Comparison of ENCODE assay signal across 1 cellular context in the genomic region with DNA sequence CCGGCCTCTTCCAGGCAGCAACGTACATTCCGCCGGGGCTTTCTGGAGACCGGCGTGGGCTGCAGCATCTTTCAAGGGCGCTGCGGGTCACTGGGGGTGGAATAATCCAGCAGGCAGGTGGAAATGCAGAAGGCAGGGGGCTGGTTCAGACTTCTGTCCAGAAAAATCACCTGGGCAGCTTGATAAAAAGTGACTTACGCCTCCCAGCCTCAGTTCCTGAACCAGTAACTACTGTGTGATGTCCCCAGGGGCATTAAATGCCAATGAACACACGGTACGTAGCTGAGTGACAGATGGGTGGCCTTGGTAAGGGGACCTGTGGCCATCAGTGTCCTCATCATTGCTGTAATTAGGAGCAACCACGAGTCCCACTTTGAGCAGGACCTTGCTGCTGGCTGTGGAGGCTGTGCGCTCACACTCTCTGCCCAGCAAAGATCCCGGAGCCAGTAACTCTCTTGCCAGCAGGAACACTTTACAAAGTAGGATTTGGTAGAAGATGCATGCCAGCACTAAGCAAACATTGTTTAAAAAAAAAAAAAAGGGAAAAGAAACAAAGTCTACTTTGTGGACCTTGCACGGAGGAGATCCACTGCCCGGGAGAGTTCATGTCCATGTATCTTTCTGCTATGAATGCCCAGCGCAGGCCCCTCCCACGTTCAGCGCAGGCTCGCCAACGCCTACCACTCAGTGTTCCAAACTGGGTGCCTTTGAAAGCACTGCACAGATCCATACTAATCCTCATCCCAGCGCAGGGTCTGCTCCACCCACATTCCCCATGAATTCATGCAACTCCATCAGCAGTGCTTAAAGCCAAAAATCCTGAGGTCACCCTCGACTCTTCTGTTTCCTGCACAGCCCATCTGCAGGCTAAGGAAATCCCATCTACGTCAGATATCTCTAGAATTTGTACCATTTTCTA.
TF ChIP-seq lines count a peak whose summit lies in the region.

No MANE protein-coding gene starts in this region.

TF ChIP-seq in HepG2, 621 proteins besides CTCF, POLR2A, EP300 and RAD21 (continued from another document and continues in another):
- TF ChIP-seq POGK (CRISPR knock-in tag; conservative IDR thresholded peaks at IDR 0.05) (peak; percentile 51; the same call in 1 of the 2 replicates), NFIC (IDR thresholded peaks at IDR 0.05; ENCODE audit: low read length) (peak; percentile 38; the same call in 1 of the 2 replicates), YEATS2 (CRISPR knock-in tag; IDR thresholded peaks at IDR 0.05; ENCODE audit: borderline replicate concordance) (no peak), POLR2AphosphoS5 (IDR thresholded peaks at IDR 0.05; ENCODE audit: low read depth, low read length) (no peak), RBAK (CRISPR knock-in tag; IDR thresholded peaks at IDR 0.05) (0 out of 2 replicates have a peak, but pooled peaks have one; percentile 24), ZNF282 (IDR thresholded peaks at IDR 0.05; ENCODE audit: partially characterized antibody) (no peak), ZBTB8A (CRISPR knock-in tag; IDR thresholded peaks at IDR 0.05; ENCODE audit: borderline replicate concordance, low read depth) (no peak), ZBTB20 (CRISPR knock-in tag; IDR thresholded peaks at IDR 0.05; ENCODE audit: borderline replicate concordance, low read depth) (peak; percentile 37; the same call in 1 of the 2 replicates), PHF21A (CRISPR knock-in tag; IDR thresholded peaks at IDR 0.05) (no peak; the same call in 1 of the 2 replicates), ASH2L (IDR thresholded peaks at IDR 0.05; ENCODE audit: insufficient read length, low read depth, low read length) (peak; percentile 47), GMEB2 (CRISPR knock-in tag; IDR thresholded peaks at IDR 0.05; ENCODE audit: low read depth) (no peak), CEBPB (IDR thresholded peaks at IDR 0.05; ENCODE audit: borderline replicate concordance, low read depth, low read length) (no peak; the same call in 1 of the 2 replicates), ZNF619 (CRISPR knock-in tag; IDR thresholded peaks at IDR 0.05) (no peak), ZNF776 (CRISPR knock-in tag; IDR thresholded peaks at IDR 0.05) (no peak), ZNF430 (CRISPR knock-in tag; IDR thresholded peaks at IDR 0.05) (peak; percentile 33; the same call in 1 of the 2 replicates), ZNF253 (CRISPR knock-in tag; IDR thresholded peaks at IDR 0.05; ENCODE audit: borderline replicate concordance) (no peak), TCF12 (IDR thresholded peaks at IDR 0.05) (no peak), TCF12 (CRISPR knock-in tag; IDR thresholded peaks at IDR 0.05) (0 out of 2 replicates have a peak, but pooled peaks have one; percentile 28), HDAC1 (CRISPR knock-in tag; IDR thresholded peaks at IDR 0.05) (peak; percentile 37; the same call in 1 of the 2 replicates), ZFP82 (CRISPR knock-in tag; IDR thresholded peaks at IDR 0.05; ENCODE audit: borderline replicate concordance) (no peak), THAP9 (CRISPR knock-in tag; IDR thresholded peaks at IDR 0.05; ENCODE audit: borderline replicate concordance) (no peak), ZNF670 (CRISPR knock-in tag; IDR thresholded peaks at IDR 0.05; ENCODE audit: borderline replicate concordance) (peak; percentile 39; the same call in 1 of the 2 replicates), SOX6 (IDR thresholded peaks at IDR 0.05) (no peak), SOX6 (CRISPR knock-in tag; IDR thresholded peaks at IDR 0.05) (peak; percentile 78), ZNF775 (CRISPR knock-in tag; IDR thresholded peaks at IDR 0.05; ENCODE audit: borderline replicate concordance) (no peak), RNF219 (CRISPR knock-in tag; IDR thresholded peaks at IDR 0.05) (no peak), ZNF143 (CRISPR knock-in tag; IDR thresholded peaks at IDR 0.05) (no peak), ATF6 (CRISPR knock-in tag; conservative IDR thresholded peaks at IDR 0.05) (no peak), KDM5B (CRISPR knock-in tag; IDR thresholded peaks at IDR 0.05; ENCODE audit: borderline replicate concordance) (peak; percentile 46; the same call in 1 of the 2 replicates), ZBTB37 (CRISPR knock-in tag; IDR thresholded peaks at IDR 0.05) (peak; percentile 92), HNF4A (CRISPR knock-in tag; IDR thresholded peaks at IDR 0.05) (peak; percentile 93), HOXA3 (CRISPR knock-in tag; IDR thresholded peaks at IDR 0.05) (peak; percentile 57; the same call in 1 of the 2 replicates), ELF3 (CRISPR knock-in tag; IDR thresholded peaks at IDR 0.05) (peak; percentile 58), RELA (CRISPR knock-in tag; IDR thresholded peaks at IDR 0.05) (no peak), SMAD9 (CRISPR knock-in tag; IDR thresholded peaks at IDR 0.05) (no peak), ZNF792 (CRISPR knock-in tag; IDR thresholded peaks at IDR 0.05) (no peak), ZNF275 (CRISPR knock-in tag; IDR thresholded peaks at IDR 0.05; ENCODE audit: borderline replicate concordance) (no peak), GATAD2A (CRISPR knock-in tag; IDR thresholded peaks at IDR 0.05) (peak; percentile 82), PTBP1 (IDR thresholded peaks at IDR 0.05; ENCODE audit: low read depth, low read length, poor library complexity, severe bottlenecking) (no peak)
- TF ChIP-seq, protein P1, sequence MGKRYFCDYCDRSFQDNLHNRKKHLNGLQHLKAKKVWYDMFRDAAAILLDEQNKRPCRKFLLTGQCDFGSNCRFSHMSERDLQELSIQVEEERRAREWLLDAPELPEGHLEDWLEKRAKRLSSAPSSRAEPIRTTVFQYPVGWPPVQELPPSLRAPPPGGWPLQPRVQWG (CRISPR knock-in tag; IDR thresholded peaks at IDR 0.05; ENCODE audit: borderline replicate concordance, low read depth): no peak
- TF ChIP-seq, protein P2, sequence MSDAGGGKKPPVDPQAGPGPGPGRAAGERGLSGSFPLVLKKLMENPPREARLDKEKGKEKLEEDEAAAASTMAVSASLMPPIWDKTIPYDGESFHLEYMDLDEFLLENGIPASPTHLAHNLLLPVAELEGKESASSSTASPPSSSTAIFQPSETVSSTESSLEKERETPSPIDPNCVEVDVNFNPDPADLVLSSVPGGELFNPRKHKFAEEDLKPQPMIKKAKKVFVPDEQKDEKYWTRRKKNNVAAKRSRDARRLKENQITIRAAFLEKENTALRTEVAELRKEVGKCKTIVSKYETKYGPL (CRISPR knock-in tag; IDR thresholded peaks at IDR 0.05): no peak
- TF ChIP-seq, protein P3, sequence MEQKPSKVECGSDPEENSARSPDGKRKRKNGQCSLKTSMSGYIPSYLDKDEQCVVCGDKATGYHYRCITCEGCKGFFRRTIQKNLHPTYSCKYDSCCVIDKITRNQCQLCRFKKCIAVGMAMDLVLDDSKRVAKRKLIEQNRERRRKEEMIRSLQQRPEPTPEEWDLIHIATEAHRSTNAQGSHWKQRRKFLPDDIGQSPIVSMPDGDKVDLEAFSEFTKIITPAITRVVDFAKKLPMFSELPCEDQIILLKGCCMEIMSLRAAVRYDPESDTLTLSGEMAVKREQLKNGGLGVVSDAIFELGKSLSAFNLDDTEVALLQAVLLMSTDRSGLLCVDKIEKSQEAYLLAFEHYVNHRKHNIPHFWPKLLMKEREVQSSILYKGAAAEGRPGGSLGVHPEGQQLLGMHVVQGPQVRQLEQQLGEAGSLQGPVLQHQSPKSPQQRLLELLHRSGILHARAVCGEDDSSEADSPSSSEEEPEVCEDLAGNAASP (CRISPR knock-in tag; IDR thresholded peaks at IDR 0.05; ENCODE audit: borderline replicate concordance): no peak
- TF ChIP-seq, protein P4, sequence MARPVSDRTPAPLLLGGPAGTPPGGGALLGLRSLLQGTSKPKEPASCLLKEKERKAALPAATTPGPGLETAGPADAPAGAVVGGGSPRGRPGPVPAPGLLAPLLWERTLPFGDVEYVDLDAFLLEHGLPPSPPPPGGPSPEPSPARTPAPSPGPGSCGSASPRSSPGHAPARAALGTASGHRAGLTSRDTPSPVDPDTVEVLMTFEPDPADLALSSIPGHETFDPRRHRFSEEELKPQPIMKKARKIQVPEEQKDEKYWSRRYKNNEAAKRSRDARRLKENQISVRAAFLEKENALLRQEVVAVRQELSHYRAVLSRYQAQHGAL (CRISPR knock-in tag; IDR thresholded peaks at IDR 0.05; ENCODE audit: not compliant biosample characterization): no peak
